In the genomic region with DNA sequence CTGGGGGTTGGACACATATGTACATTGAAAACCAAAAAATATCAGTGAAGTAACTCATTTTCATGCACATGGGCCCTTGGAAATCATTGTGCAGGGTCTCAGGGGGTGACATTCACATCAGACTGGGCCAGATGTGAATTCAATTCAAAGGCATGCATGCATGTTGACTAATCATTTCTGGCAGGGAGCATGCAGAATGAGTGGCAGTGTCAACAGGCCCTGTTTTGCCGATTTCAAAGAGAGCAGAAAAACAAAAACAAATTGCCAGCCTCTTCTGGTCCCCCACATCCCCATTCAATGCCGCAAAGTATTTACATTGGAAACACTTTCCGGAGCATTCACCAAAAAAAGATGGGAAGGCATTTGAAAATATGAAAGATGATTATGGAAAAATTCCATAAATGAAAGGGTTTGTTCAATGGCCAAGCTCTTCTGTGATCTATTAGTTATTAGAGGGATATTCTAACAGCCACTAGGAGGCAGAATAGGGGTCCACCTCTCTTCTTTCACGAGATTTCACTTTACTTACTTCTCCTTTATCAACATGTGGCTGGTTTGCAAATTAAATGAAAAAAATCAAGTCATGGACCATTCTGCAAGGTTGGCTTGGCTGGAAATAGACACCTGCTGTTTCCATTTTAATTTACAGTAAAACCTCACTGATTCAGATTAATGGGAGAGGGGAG, we compare ENCODE assay signal across 15 cellular contexts.
A peak's percentile ranks its signal among the peaks of the same experiment; 100 is the strongest.
DNase-seq lines count a peak whose midpoint lies in the region; TF ChIP-seq lines count a peak whose summit lies in the region.
"Had no signal": no experiment of that assay in that cellular context is flagged by ENCODE, and none has a peak within 500 bp of the region (broad histone marks: within the 10 kb centered on the region; RNA-seq: fewer than 3 reads in every experiment).

No MANE protein-coding gene starts in this region.

- in situ Hi-C loops in astrocyte of the cerebellum (cut with HindIII; ENCODE audit: low sequenced_read_pairs), result no loop called here

- H3K36me3 ChIP-seq in CD4-positive, alpha-beta memory T cell (ENCODE audit: insufficient read depth, low read length), result no peaks in the 10 kb centered on the region

- no peaks in the 10 kb centered on the region for H3K27me3 ChIP-seq in CD4-positive, alpha-beta memory T cell (ENCODE audit: insufficient read depth, low read length)

- H3K9me3 Mint-ChIP-seq in CD4-positive, alpha-beta memory T cell, result peaks cover 0 to 2% (median 0%) of the 10 kb centered on the region in 8 donors
- H3K9me3 Mint-ChIP-seq: activated T-cell treated with anti-CD3 and anti-CD28 coated beads, Interleukin-2, amount 50 U/mL, for 72 hours; brain had no signal

- no peaks in the 10 kb centered on the region for H3K4me1 Mint-ChIP-seq in CD4-positive, alpha-beta memory T cell

- intact Hi-C loops in CD4-positive, alpha-beta memory T cell (cut with micrococcal nuclease), result no loop called here

- no peak overlapping the region for H3K4me3 ChIP-seq in astrocyte of the cerebellum (ENCODE audit: low read depth, low read length)
- H3K4me3 ChIP-seq in CD4-positive, alpha-beta memory T cell (ENCODE audit: low read length in 2 of 2), result no peak overlapping the region

- POLR2A ChIA-PET in CD4-positive, alpha-beta memory T cell (lab: Charles Lee; ENCODE audit: partially characterized antibody), result no interaction called here

- no peaks in the 10 kb centered on the region for H3K4me1 ChIP-seq in CD4-positive, alpha-beta memory T cell (ENCODE audit: insufficient read depth, low read length)
- H3K4me1 ChIP-seq: Caco-2 had no signal

- H3K9me3 ChIP-seq in CD4-positive, alpha-beta memory T cell (ENCODE audit: control insufficient read depth in 1 of 2, low read length in 2 of 2), result no peaks in the 10 kb centered on the region
- H3K9me3 ChIP-seq: Caco-2 had no signal

- no peaks in the 10 kb centered on the region for H3K27me3 Mint-ChIP-seq in CD4-positive, alpha-beta memory T cell

- no peak overlapping the region for H3K4me3 Mint-ChIP-seq in CD4-positive, alpha-beta memory T cell
- H3K4me3 Mint-ChIP-seq: activated T-cell treated with anti-CD3 and anti-CD28 coated beads, Interleukin-2, amount 50 U/mL, for 72 hours; brain had no signal

- TF ChIP-seq CTCF in C4-2B (conservative IDR thresholded peaks at IDR 0.05), result peak; percentile 42
- TF ChIP-seq CTCF in astrocyte of the cerebellum (IDR thresholded peaks at IDR 0.05; ENCODE audit: low read depth, low read length, missing control alignments), result peak; percentile 17

- H3K27ac Mint-ChIP-seq in CD4-positive, alpha-beta memory T cell, result no peak overlapping the region
- H3K27ac Mint-ChIP-seq: brain had no signal

- peak; percentile 2 for DNase-seq in HCEC 1CT
- no peak for DNase-seq in astrocyte of the cerebellum (ENCODE audit: low read depth)
- DNase-seq in iris pigment epithelial cell (ENCODE audit: low read depth), result peak; percentile 3
- DNase-seq in activated CD4-positive, CD25-positive, alpha-beta regulatory T cell treated with anti-CD3 and anti-CD28 coated beads, Interleukin-2, amount 50 U/mL, for 72 hours, result no peak
- no peak for DNase-seq in caudate nucleus (lab: John Stamatoyannopoulos, UW)
- DNase-seq in stimulated activated CD4-positive, alpha-beta T cell treated with anti-CD3 and anti-CD28 coated beads, Interleukin-4, amount 100 ng/mL, for 1 hour, result no peak
- DNase-seq in CD4-positive, alpha-beta memory T cell, result no peak
- DNase-seq: activated CD4-positive, alpha-beta T cell treated with anti-CD3 and anti-CD28 coated beads for 4 hours; activated T-cell treated with anti-CD3 and anti-CD28 coated beads, Interleukin-2, amount 50 U/mL, for 72 hours; Caco-2; NCI-H1436 treated with DMSO at 0.1 percent for 48 hours; NCI-H774; SW 1271 had no signal

- H3K27ac ChIP-seq in C4-2B, result no peak overlapping the region
- no peak overlapping the region for H3K27ac ChIP-seq in caudate nucleus (ENCODE audit: low read depth, low read length)
- no peak overlapping the region for H3K27ac ChIP-seq in CD4-positive, alpha-beta memory T cell (ENCODE audit: low read depth, low read length)

- CTCF ChIA-PET in CD4-positive, alpha-beta memory T cell (lab: Charles Lee; ENCODE audit: partially characterized antibody), result no interaction called here

- H3K36me3 Mint-ChIP-seq in CD4-positive, alpha-beta memory T cell, result no peaks in the 10 kb centered on the region

Comparison
In these comparisons a context has a peak if more than half of its experiments do, and no peak if none do; other contexts are left out.
1. DNase-seq: peak in HCEC 1CT (single experiment) and iris pigment epithelial cell (single experiment); none in astrocyte of the cerebellum (single experiment), activated CD4-positive, CD25-positive, alpha-beta regulatory T cell treated with anti-CD3 and anti-CD28 coated beads, Interleukin-2, amount 50 U/mL, for 72 hours (single experiment), caudate nucleus (0 of 61), stimulated activated CD4-positive, alpha-beta T cell treated with anti-CD3 and anti-CD28 coated beads, Interleukin-4, amount 100 ng/mL, for 1 hour (single experiment) and CD4-positive, alpha-beta memory T cell (0 of 5).